In the genomic region with DNA sequence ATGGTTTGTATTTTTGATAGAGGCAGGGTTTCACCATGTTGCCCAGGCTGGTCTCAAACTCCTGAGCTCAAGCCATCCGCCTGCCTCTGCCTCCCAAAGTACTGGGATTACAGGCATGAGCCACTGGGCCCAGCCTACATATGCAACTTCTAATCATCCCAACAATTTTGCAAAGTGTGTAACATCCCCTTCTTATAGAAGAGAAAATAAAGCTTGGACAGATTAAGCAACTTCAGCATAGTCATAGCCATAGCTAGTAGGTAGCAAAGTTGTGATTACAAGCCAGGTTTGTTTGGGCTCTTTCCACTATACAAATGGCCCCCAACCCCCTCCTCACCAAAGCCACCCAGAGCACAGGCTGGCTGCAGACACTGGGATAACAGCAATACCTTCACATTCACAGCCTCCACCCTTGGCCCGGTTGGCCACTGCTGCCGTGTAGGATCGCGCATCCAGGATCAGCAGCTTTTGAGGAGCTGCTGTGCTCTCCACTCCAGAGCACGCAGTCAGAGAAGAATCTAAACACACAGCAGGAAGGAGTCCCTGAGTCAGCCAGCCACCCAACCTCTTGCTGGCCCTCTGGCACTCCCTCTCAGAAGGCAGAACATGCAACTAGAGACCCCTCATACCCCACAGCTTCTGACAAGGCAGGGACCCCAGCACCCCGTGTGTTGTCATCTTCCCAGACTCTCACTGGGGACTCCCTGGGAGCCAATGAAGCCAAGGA, we compare ENCODE assay signal across 1 cellular context.
TF ChIP-seq lines count a peak whose summit lies in the region.

No MANE protein-coding gene starts in this region.

TF ChIP-seq in liver, 16 proteins besides CTCF, POLR2A, EP300 and RAD21:
- TF ChIP-seq, protein P1, sequence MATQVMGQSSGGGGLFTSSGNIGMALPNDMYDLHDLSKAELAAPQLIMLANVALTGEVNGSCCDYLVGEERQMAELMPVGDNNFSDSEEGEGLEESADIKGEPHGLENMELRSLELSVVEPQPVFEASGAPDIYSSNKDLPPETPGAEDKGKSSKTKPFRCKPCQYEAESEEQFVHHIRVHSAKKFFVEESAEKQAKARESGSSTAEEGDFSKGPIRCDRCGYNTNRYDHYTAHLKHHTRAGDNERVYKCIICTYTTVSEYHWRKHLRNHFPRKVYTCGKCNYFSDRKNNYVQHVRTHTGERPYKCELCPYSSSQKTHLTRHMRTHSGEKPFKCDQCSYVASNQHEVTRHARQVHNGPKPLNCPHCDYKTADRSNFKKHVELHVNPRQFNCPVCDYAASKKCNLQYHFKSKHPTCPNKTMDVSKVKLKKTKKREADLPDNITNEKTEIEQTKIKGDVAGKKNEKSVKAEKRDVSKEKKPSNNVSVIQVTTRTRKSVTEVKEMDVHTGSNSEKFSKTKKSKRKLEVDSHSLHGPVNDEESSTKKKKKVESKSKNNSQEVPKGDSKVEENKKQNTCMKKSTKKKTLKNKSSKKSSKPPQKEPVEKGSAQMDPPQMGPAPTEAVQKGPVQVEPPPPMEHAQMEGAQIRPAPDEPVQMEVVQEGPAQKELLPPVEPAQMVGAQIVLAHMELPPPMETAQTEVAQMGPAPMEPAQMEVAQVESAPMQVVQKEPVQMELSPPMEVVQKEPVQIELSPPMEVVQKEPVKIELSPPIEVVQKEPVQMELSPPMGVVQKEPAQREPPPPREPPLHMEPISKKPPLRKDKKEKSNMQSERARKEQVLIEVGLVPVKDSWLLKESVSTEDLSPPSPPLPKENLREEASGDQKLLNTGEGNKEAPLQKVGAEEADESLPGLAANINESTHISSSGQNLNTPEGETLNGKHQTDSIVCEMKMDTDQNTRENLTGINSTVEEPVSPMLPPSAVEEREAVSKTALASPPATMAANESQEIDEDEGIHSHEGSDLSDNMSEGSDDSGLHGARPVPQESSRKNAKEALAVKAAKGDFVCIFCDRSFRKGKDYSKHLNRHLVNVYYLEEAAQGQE (IDR thresholded peaks at IDR 0.05): no peak
